Comparison of ENCODE assay signal across 8 cellular contexts in the genomic region with DNA sequence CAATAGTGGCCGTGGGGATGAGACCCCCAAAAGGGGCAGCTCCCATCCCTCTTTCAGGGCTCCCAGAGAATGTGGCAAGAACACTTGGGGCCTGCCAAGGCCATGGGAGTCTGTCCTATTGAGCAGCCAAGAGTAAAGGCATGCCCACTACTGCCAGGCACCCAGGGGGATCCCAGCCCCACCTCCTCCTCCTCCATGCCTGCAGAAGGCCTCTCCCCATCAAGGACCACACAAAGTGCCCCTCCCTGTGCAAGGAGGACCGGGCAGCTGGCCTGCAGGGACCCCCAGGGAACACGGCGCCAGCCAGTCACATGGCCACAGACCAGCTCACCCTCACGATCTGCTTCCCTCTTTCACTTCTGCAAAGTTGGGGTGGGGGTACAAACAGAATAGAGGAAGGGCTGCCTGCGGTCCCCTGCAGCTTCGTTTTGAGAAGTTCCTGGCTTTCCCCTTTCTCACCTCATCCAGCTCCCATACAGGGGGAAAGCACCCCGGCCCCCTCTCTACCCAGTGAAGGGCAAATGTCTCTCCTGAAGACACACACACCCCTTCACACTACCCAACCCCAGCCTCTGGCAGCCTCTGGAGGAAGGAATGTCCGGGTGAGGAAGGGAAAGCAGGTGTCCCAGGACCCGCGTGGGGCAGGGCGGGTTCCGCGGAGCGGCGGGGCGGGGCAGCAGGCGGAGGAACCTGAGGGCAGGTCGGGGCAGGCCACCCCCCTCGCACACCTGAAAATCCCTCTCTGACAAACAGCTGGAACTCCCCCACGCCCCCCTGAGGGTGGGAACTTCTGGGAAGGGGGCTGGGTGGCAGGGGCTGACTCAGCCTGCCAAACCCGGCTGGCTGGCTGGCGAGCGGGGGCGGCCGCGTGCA. TPM values are rescaled to one million over a fixed set of nuclear protein-coding genes. Genes with fewer than 3 reads are reported as not detected.
DNase-seq lines count a peak whose midpoint lies in the region; ATAC-seq and TF ChIP-seq lines count a peak whose summit lies in the region.

No MANE protein-coding gene starts in this region.

- 0 to 1% methylated on average over 10 to 23 of the region's 27 CpGs for WGBS in GM23248 (ENCODE audit: low coverage in 1 of 2, low lambda C conversion rate in 2 of 2, missing lambda C conversion rate in 2 of 2), 2 experiments

- H3K9me3 Mint-ChIP-seq in CD8-positive, alpha-beta memory T cell: no peaks in the 10 kb centered on the region
- no peaks in the 10 kb centered on the region for H3K9me3 Mint-ChIP-seq in activated CD4-positive, alpha-beta T cell treated with anti-CD3 and anti-CD28 coated beads, Interleukin-2, amount 10 ng/mL, durations not matched to agents 24 days and 14 days

- H3K9ac ChIP-seq in GM23248: peak overlapping the region; percentile 98

- no peaks in the 10 kb centered on the region for H3K9me3 ChIP-seq in CD8-positive, alpha-beta memory T cell (ENCODE audit: low read length)
- no peaks in the 10 kb centered on the region for H3K9me3 ChIP-seq in GM23248 (ENCODE audit: low read depth)
- no peaks in the 10 kb centered on the region for H3K9me3 ChIP-seq in lower lobe of right lung

- peak; percentile 54 to 78 (median 64) for DNase-seq in CD8-positive, alpha-beta memory T cell
- DNase-seq in GM23248 (peak; percentile 70), MV-4-11 (lab: John Stamatoyannopoulos, UW) (peak; percentile 95), dermis blood vessel endothelial cell (peak; percentile 33), lower lobe of right lung (peak; percentile 82), mesenteric fat pad (ENCODE audit: low spot score) (no peak)
- DNase-seq in activated CD4-positive, alpha-beta T cell treated with anti-CD3 and anti-CD28 coated beads, Interleukin-2, amount 10 ng/mL, durations not matched to agents 24 days and 14 days: peak; percentile 86
- peak; percentile 77 for DNase-seq in stimulated activated CD8-positive, alpha-beta memory T cell treated with anti-CD3 and anti-CD28 coated beads, Interleukin-12 subunit alpha, Interleukin-12 subunit beta, amount 100 ng/mL, for 4 hours (ENCODE audit: low read depth)

- in situ Hi-C loops in GM23248 (cut with MboI): no loop called here

- H3F3A ChIP-seq in GM23248 (ENCODE audit: insufficient read depth): peaks cover 5% of the 10 kb centered on the region; the same call in 1 of the 2 replicates

- H3K4me2 ChIP-seq in GM23248 (ENCODE audit: unreplicated experiment): peak overlapping the region; percentile 81

- peak; percentile 28 to 42 for ATAC-seq in lower lobe of right lung

- intact Hi-C loops in activated CD4-positive, alpha-beta T cell treated with anti-CD3 and anti-CD28 coated beads, Interleukin-2, amount 10 ng/mL, durations not matched to agents 24 days and 14 days (cut with micrococcal nuclease): no loop called here
- intact Hi-C loops in lower lobe of right lung (cut with DNase I): no loop called here

- no peaks in the 10 kb centered on the region for H3K9me2 ChIP-seq in GM23248 (ENCODE audit: insufficient read depth)

- H3K27me3 Mint-ChIP-seq in CD8-positive, alpha-beta memory T cell: peaks cover 0 to 3% of the 10 kb centered on the region in 2 donors
- no peaks in the 10 kb centered on the region for H3K27me3 Mint-ChIP-seq in activated CD4-positive, alpha-beta T cell treated with anti-CD3 and anti-CD28 coated beads, Interleukin-2, amount 10 ng/mL, durations not matched to agents 24 days and 14 days

- H3K27me3 ChIP-seq in CD8-positive, alpha-beta memory T cell (ENCODE audit: insufficient read depth, low read length, poor library complexity, severe bottlenecking): no peaks in the 10 kb centered on the region
- no peaks in the 10 kb centered on the region for H3K27me3 ChIP-seq in GM23248 (replicated peaks; ENCODE audit: insufficient read depth)
- no peaks in the 10 kb centered on the region for H3K27me3 ChIP-seq in lower lobe of right lung (ENCODE audit: low read depth)

- H2AFZ ChIP-seq in GM23248: no peak overlapping the region

- H3K36me3 Mint-ChIP-seq in CD8-positive, alpha-beta memory T cell: peaks cover 0 to 37% (median 7%) of the 10 kb centered on the region in 3 donors
- H3K36me3 Mint-ChIP-seq in activated CD4-positive, alpha-beta T cell treated with anti-CD3 and anti-CD28 coated beads, Interleukin-2, amount 10 ng/mL, durations not matched to agents 24 days and 14 days (ENCODE audit: low read depth): peaks cover 37% of the 10 kb centered on the region

- H3K36me3 ChIP-seq in CD8-positive, alpha-beta memory T cell (ENCODE audit: insufficient read depth, low read length): peaks cover 15% of the 10 kb centered on the region
- H3K36me3 ChIP-seq in GM23248 (ENCODE audit: low read depth) (peaks cover 6% of the 10 kb centered on the region; the same call in 1 of the 2 replicates), lower lobe of right lung (peaks cover 34% of the 10 kb centered on the region)

- H3K27ac ChIP-seq in CD8-positive, alpha-beta memory T cell (ENCODE audit: low read depth, low read length): peak overlapping the region; percentile 68
- H3K27ac ChIP-seq in GM23248 (peak overlapping the region; percentile 76), lower lobe of right lung (peak overlapping the region; percentile 86)

- POLR2A ChIA-PET in CD8-positive, alpha-beta memory T cell (lab: Charles Lee): interaction anchor here (1.1 to 1.9 kb wide), 3 partner anchors 8 to 13 kb away, joined by 3 to 8 read pairs (median 5); no protein-coding TSS in a partner anchor

- H3K4me1 Mint-ChIP-seq in CD8-positive, alpha-beta memory T cell: peaks cover 40 to 69% (median 57%) of the 10 kb centered on the region in 3 donors
- peaks cover 53% of the 10 kb centered on the region for H3K4me1 Mint-ChIP-seq in activated CD4-positive, alpha-beta T cell treated with anti-CD3 and anti-CD28 coated beads, Interleukin-2, amount 10 ng/mL, durations not matched to agents 24 days and 14 days

- H4K20me1 ChIP-seq in GM23248 (ENCODE audit: insufficient read depth): peaks cover 4% of the 10 kb centered on the region; the same call in 1 of the 2 replicates

- H3K27ac Mint-ChIP-seq in CD8-positive, alpha-beta memory T cell: peak overlapping the region; percentile 48 to 96 (median 92)
- peak overlapping the region; percentile 96 for H3K27ac Mint-ChIP-seq in activated CD4-positive, alpha-beta T cell treated with anti-CD3 and anti-CD28 coated beads, Interleukin-2, amount 10 ng/mL, durations not matched to agents 24 days and 14 days

- H3K79me2 ChIP-seq in GM23248 (ENCODE audit: insufficient read depth): peaks cover 72% of the 10 kb centered on the region

- CTCF ChIA-PET in CD8-positive, alpha-beta memory T cell (lab: Charles Lee): interaction anchor here (1.0 to 3.3 kb wide), 6 partner anchors 9 to 54 kb away, joined by 3 to 28 read pairs (median 6); no protein-coding TSS in a partner anchor

- no peak for TF ChIP-seq CTCF in lower lobe of right lung (IDR thresholded peaks at IDR 0.05)

- H3K4me3 ChIP-seq in CD8-positive, alpha-beta memory T cell (ENCODE audit: low read length): peak overlapping the region; percentile 83
- H3K4me3 ChIP-seq in GM23248 (peak overlapping the region; percentile 83), lower lobe of right lung (peak overlapping the region; percentile 78)

- H3K4me1 ChIP-seq in CD8-positive, alpha-beta memory T cell (ENCODE audit: insufficient read depth, low read length): peaks cover 68% of the 10 kb centered on the region
- H3K4me1 ChIP-seq in GM23248 (ENCODE audit: insufficient read depth): peaks cover 34% of the 10 kb centered on the region
- peaks cover 58% of the 10 kb centered on the region for H3K4me1 ChIP-seq in lower lobe of right lung

- peak overlapping the region; percentile 90 to 100 (median 96) for H3K4me3 Mint-ChIP-seq in CD8-positive, alpha-beta memory T cell
- peak overlapping the region; percentile 92 for H3K4me3 Mint-ChIP-seq in activated CD4-positive, alpha-beta T cell treated with anti-CD3 and anti-CD28 coated beads, Interleukin-2, amount 10 ng/mL, durations not matched to agents 24 days and 14 days

RNA-seq across cellular contexts. Expression of gene PPP1R9B, which starts 2.0 kb away (rescaled TPM):
- total RNA-seq in CD8-positive, alpha-beta memory T cell: 10 to 100 TPM; 86.9 to 89.0 TPM
- polyA plus RNA-seq in CD8-positive, alpha-beta memory T cell: 1.7 TPM
- total RNA-seq in GM23248 (2014; rRNA removed; shearing (Covaris generic)): 62.0 and 69.4 TPM in 2 replicates
- 2.3 and 3.2 TPM in 2 replicates for polyA plus RNA-seq in GM23248 (2016; fragmentation: Nextera tagmentation; extraction: Ambion mirVana)
- total RNA-seq in activated CD4-positive, alpha-beta T cell treated with anti-CD3 and anti-CD28 coated beads, Interleukin-2, amount 10 ng/mL, durations not matched to agents 24 days and 14 days: 90.1 and 91.3 TPM in 2 replicates
- total RNA-seq in dermis blood vessel endothelial cell (35.2 and 45.8 TPM in 2 replicates), lower lobe of right lung (92.6 TPM), mesenteric fat pad (56.5 TPM)

RNA-seq across cellular contexts. Expression of gene SGCA, which starts 17.3 kb away (rescaled TPM):
- under 1 TPM in 1 of 2 experiments, not detected in 1; 0.31 TPM for total RNA-seq in CD8-positive, alpha-beta memory T cell
- not detected for polyA plus RNA-seq in CD8-positive, alpha-beta memory T cell
- 1.6 TPM in 1 of 2 replicates, not detected in the other for total RNA-seq in GM23248 (2014; rRNA removed; shearing (Covaris generic))
- 1.4 and 1.8 TPM in 2 replicates for polyA plus RNA-seq in GM23248 (2016; fragmentation: Nextera tagmentation; extraction: Ambion mirVana)
- 0.30 TPM in 1 of 2 replicates, not detected in the other for total RNA-seq in activated CD4-positive, alpha-beta T cell treated with anti-CD3 and anti-CD28 coated beads, Interleukin-2, amount 10 ng/mL, durations not matched to agents 24 days and 14 days
- not detected in 2 replicates for total RNA-seq in dermis blood vessel endothelial cell
- total RNA-seq in lower lobe of right lung: 9.1 TPM
- total RNA-seq in mesenteric fat pad: 0.32 TPM

RNA-seq across cellular contexts. Expression of gene SAMD14, which starts 18.5 kb away (rescaled TPM):
- 1 to 10 TPM in 1 of 2 experiments, under 1 TPM in 1; 0.92 to 1.3 TPM for total RNA-seq in CD8-positive, alpha-beta memory T cell
- not detected for polyA plus RNA-seq in CD8-positive, alpha-beta memory T cell
- total RNA-seq in GM23248 (2014; rRNA removed; shearing (Covaris generic)): 3.0 and 4.4 TPM in 2 replicates
- polyA plus RNA-seq in GM23248 (2016; fragmentation: Nextera tagmentation; extraction: Ambion mirVana): 1.3 TPM in 2 replicates
- total RNA-seq in activated CD4-positive, alpha-beta T cell treated with anti-CD3 and anti-CD28 coated beads, Interleukin-2, amount 10 ng/mL, durations not matched to agents 24 days and 14 days: 1.0 and 1.2 TPM in 2 replicates
- total RNA-seq in dermis blood vessel endothelial cell (5.1 and 5.8 TPM in 2 replicates), lower lobe of right lung (9.2 TPM), mesenteric fat pad (1.4 TPM)

RNA-seq across cellular contexts. Expression of gene COL1A1, which starts 53.0 kb away (rescaled TPM):
- total RNA-seq in CD8-positive, alpha-beta memory T cell: under 1 TPM; 0.39 to 0.42 TPM
- polyA plus RNA-seq in CD8-positive, alpha-beta memory T cell: not detected
- 6,472 and 7,860 TPM in 2 replicates for total RNA-seq in GM23248 (2014; rRNA removed; shearing (Covaris generic))
- 15,283 and 15,653 TPM in 2 replicates for polyA plus RNA-seq in GM23248 (2016; fragmentation: Nextera tagmentation; extraction: Ambion mirVana)
- total RNA-seq in activated CD4-positive, alpha-beta T cell treated with anti-CD3 and anti-CD28 coated beads, Interleukin-2, amount 10 ng/mL, durations not matched to agents 24 days and 14 days: 1.6 and 2.0 TPM in 2 replicates
- total RNA-seq in dermis blood vessel endothelial cell (4.2 and 12.6 TPM in 2 replicates), lower lobe of right lung (142 TPM), mesenteric fat pad (309 TPM)

RNA-seq across cellular contexts. Expression of gene PDK2, which starts 53.3 kb away (rescaled TPM):
- total RNA-seq in CD8-positive, alpha-beta memory T cell: 10 to 100 TPM; 19.5 to 22.4 TPM
- polyA plus RNA-seq in CD8-positive, alpha-beta memory T cell: 41.2 TPM
- total RNA-seq in GM23248 (2014; rRNA removed; shearing (Covaris generic)): 25.9 and 30.2 TPM in 2 replicates
- 48.1 and 56.0 TPM in 2 replicates for polyA plus RNA-seq in GM23248 (2016; fragmentation: Nextera tagmentation; extraction: Ambion mirVana)
- total RNA-seq in activated CD4-positive, alpha-beta T cell treated with anti-CD3 and anti-CD28 coated beads, Interleukin-2, amount 10 ng/mL, durations not matched to agents 24 days and 14 days: 10.9 and 11.8 TPM in 2 replicates
- total RNA-seq in dermis blood vessel endothelial cell (12.3 and 20.8 TPM in 2 replicates), lower lobe of right lung (35.7 TPM), mesenteric fat pad (41.9 TPM)
